In genomic region chr10:450463-450862, GRCh38 we compare ENCODE assay signal across 16 cellular contexts.
DNase-seq lines count a peak whose midpoint lies in the region; ATAC-seq, FAIRE-seq and TF ChIP-seq lines count a peak whose summit lies in the region.
"Had no signal": no experiment of that assay in that cellular context is flagged by ENCODE, and none has a peak within 500 bp of the region (broad histone marks: within the 10 kb centered on the region; RNA-seq: fewer than 3 reads in every experiment).

No MANE protein-coding gene starts in this region.

- peak overlapping the region; percentile 70 for H3K4me3 Mint-ChIP-seq in activated CD4-positive, alpha-beta T cell treated with anti-CD3 and anti-CD28 coated beads, Interleukin-2, amount 10 ng/mL, durations not matched to agents 24 days and 14 days

- peaks cover 0 to 4% of the 10 kb centered on the region in 2 experiments; a peak in 1 of 4 replicates for H3K27me3 ChIP-seq in GM12878 (replicated peaks in 1 of 2; ENCODE audit: control insufficient read depth in 2 of 2, insufficient read depth in 2 of 2, low read length in 1 of 2)
- no peaks in the 10 kb centered on the region for H3K27me3 ChIP-seq in GM23248 (replicated peaks; ENCODE audit: insufficient read depth)
- H3K27me3 ChIP-seq: cardiac muscle cell, heart left ventricle, left lung had no signal

- H3K9me2 ChIP-seq in GM23248 (ENCODE audit: insufficient read depth): peaks cover 5% of the 10 kb centered on the region; the same call in 1 of the 2 replicates

- TF ChIP-seq POLR2A in GM12878 (IDR thresholded peaks at IDR 0.05; ENCODE audit: low read depth, low read length): no peak

- DNase-seq in activated CD4-positive, alpha-beta T cell treated with anti-CD3 and anti-CD28 coated beads, Interleukin-2, amount 10 ng/mL, durations not matched to agents 24 days and 14 days: peak; percentile 55
- DNase-seq in activated CD4-positive, alpha-beta T cell treated with anti-CD3 and anti-CD28 coated beads for 1 hour: no peak
- DNase-seq in GM12878 (ENCODE audit: low read depth, low spot score) (no peak), sciatic nerve (ENCODE audit: low spot score) (no peak), GM23248 (no peak), NCI-H1694 treated with DMSO at 0.1 percent for 48 hours (lab: John Stamatoyannopoulos, UW) (no peak)
- DNase-seq: 8988T, heart left ventricle, left lung, NCI-H1694, SIG-M5 had no signal

- H3K9me3 ChIP-seq in GM12878 (replicated peaks; ENCODE audit: control insufficient read depth, insufficient read depth, low read length) (no peaks in the 10 kb centered on the region), GM23248 (ENCODE audit: low read depth) (no peaks in the 10 kb centered on the region)
- H3K9me3 ChIP-seq: heart left ventricle, left lung, neutrophil, thoracic aorta had no signal

- SMC1A ChIA-PET in GM12878 (lab: Charles Lee; ENCODE audit: uncharacterized antibody, unreplicated experiment): no interaction called here

- peaks cover 18% of the 10 kb centered on the region for H3K4me1 Mint-ChIP-seq in activated CD4-positive, alpha-beta T cell treated with anti-CD3 and anti-CD28 coated beads, Interleukin-2, amount 10 ng/mL, durations not matched to agents 24 days and 14 days

- H3K4me3 ChIP-seq in GM12878: no peak overlapping the region; the same call in 1 of the 2 replicates
- no peak overlapping the region for H3K4me3 ChIP-seq in GM23248
- H3K4me3 ChIP-seq: cardiac muscle cell, heart left ventricle, left lung had no signal

- no peaks in the 10 kb centered on the region for H3K36me3 Mint-ChIP-seq in activated CD4-positive, alpha-beta T cell treated with anti-CD3 and anti-CD28 coated beads, Interleukin-2, amount 10 ng/mL, durations not matched to agents 24 days and 14 days (ENCODE audit: low read depth)

- H3K27ac ChIP-seq in GM12878 (ENCODE audit: control insufficient read depth, insufficient read depth): no peak overlapping the region
- no peak overlapping the region for H3K27ac ChIP-seq in GM23248
- H3K27ac ChIP-seq: cardiac muscle cell, left lung, neutrophil, thoracic aorta had no signal

- TF ChIP-seq RAD21 in GM12878 (IDR thresholded peaks at IDR 0.05; ENCODE audit: insufficient read depth, low read depth, low read length): no peak

- peaks cover 13% of the 10 kb centered on the region for H3K4me1 ChIP-seq in GM12878 (ENCODE audit: control insufficient read depth, insufficient read depth, low read length)
- peaks cover 11% of the 10 kb centered on the region for H3K4me1 ChIP-seq in GM23248 (ENCODE audit: insufficient read depth)
- H3K4me1 ChIP-seq: left lung had no signal

- CTCF ChIA-PET in GM12878 (lab: Yijun Ruan, JAX): no interaction called here

- no TSS peak for BruUV-seq in GM12878 (replicated peaks; lab: Mats Ljungman, UMichigan)

- RAD21 ChIA-PET in GM12878 (lab: Charles Lee; ENCODE audit: unreplicated experiment): no interaction called here

- H3K4me2 ChIP-seq in GM12878 (ENCODE audit: control insufficient read depth, insufficient read depth) (peak overlapping the region; percentile 41; the same call in 1 of the 2 replicates), GM23248 (ENCODE audit: unreplicated experiment) (no peak overlapping the region)

- H4K20me1 ChIP-seq in GM12878 (ENCODE audit: control insufficient read depth, insufficient read depth) (no peaks in the 10 kb centered on the region), GM23248 (ENCODE audit: insufficient read depth) (no peaks in the 10 kb centered on the region)

- POLR2A ChIA-PET in GM12878 (lab: Charles Lee): no interaction called here

- H3K79me2 ChIP-seq in GM12878 (ENCODE audit: control insufficient read depth, insufficient read depth, low read length): no peaks in the 10 kb centered on the region
- H3K79me2 ChIP-seq in GM23248 (ENCODE audit: insufficient read depth): peaks cover 51% of the 10 kb centered on the region

- peaks cover 13% of the 10 kb centered on the region for H3K27me3 Mint-ChIP-seq in activated CD4-positive, alpha-beta T cell treated with anti-CD3 and anti-CD28 coated beads, Interleukin-2, amount 10 ng/mL, durations not matched to agents 24 days and 14 days

- H3K9ac ChIP-seq in GM12878 (ENCODE audit: control insufficient read depth, insufficient read depth, low read length) (no peak overlapping the region), GM23248 (no peak overlapping the region)

- ATAC-seq in HG03354 (IDR thresholded peaks at IDR 0.05; ENCODE audit: poor library complexity, severe bottlenecking, unreplicated experiment): peak; percentile 7
- no peak; the same call in 2 of the 3 replicates for ATAC-seq in GM12878
- peak; percentile 56 for ATAC-seq in sciatic nerve
- no peak for ATAC-seq in GM18870 (IDR thresholded peaks at IDR 0.05; ENCODE audit: unreplicated experiment)

- TF ChIP-seq CTCF in GM12878 (IDR thresholded peaks at IDR 0.05 in 2 of 3, conservative IDR thresholded peaks at IDR 0.05 in 1 of 3; ENCODE audit: control insufficient read depth in 2 of 3, extremely low read depth in 1 of 3, insufficient read depth in 1 of 3, low read depth in 3 of 3, low read length in 3 of 3): no peak

- in situ Hi-C loops in GM12878 (cut with MboI) (no loop called here), GM23248 (cut with MboI) (no loop called here)

- intact Hi-C loops in activated CD4-positive, alpha-beta T cell treated with anti-CD3 and anti-CD28 coated beads, Interleukin-2, amount 10 ng/mL, durations not matched to agents 24 days and 14 days (cut with micrococcal nuclease): no loop called here
- intact Hi-C loops in GM12878 (cut with micrococcal nuclease; ENCODE audit: unreplicated experiment) (no loop called here), sciatic nerve (cut with DNase I) (no loop called here)

- no peaks in the 10 kb centered on the region for H3K9me3 Mint-ChIP-seq in activated CD4-positive, alpha-beta T cell treated with anti-CD3 and anti-CD28 coated beads, Interleukin-2, amount 10 ng/mL, durations not matched to agents 24 days and 14 days

- TF ChIP-seq EP300 in GM12878 (IDR thresholded peaks at IDR 0.05; ENCODE audit: borderline replicate concordance in 1 of 2, control insufficient read depth in 1 of 2, low read depth in 2 of 2, low read length in 2 of 2): no peak

- H3K27ac Mint-ChIP-seq in activated CD4-positive, alpha-beta T cell treated with anti-CD3 and anti-CD28 coated beads, Interleukin-2, amount 10 ng/mL, durations not matched to agents 24 days and 14 days: no peak overlapping the region

- no peak for FAIRE-seq in GM12878 (lab: Jason Lieb, UNC)

- 2% methylated on average over 3 of the region's 3 CpGs for WGBS in GM12878 (ENCODE audit: insufficient coverage, insufficient replicate concordance, low lambda C conversion rate, missing lambda C conversion rate)
- 84 to 88% methylated on average over 3 of the region's 3 CpGs for whole genome bisulfite sequencing in GM23248 (ENCODE audit: low coverage in 1 of 2, low lambda C conversion rate in 2 of 2, missing lambda C conversion rate in 2 of 2), 2 experiments

- H3K36me3 ChIP-seq in GM12878 (ENCODE audit: control insufficient read depth in 2 of 2, insufficient read depth in 2 of 2, low read length in 1 of 2) (no peaks in the 10 kb centered on the region), GM23248 (ENCODE audit: low read depth) (no peaks in the 10 kb centered on the region)
- H3K36me3 ChIP-seq: cardiac muscle cell, left lung, neutrophil, thoracic aorta had no signal

- H3F3A ChIP-seq in GM23248 (ENCODE audit: insufficient read depth): peaks cover 45% of the 10 kb centered on the region

- H2AFZ ChIP-seq in GM12878 (ENCODE audit: control insufficient read depth, low read depth, low read length) (no peak overlapping the region), GM23248 (no peak overlapping the region)

TF ChIP-seq in GM12878, 131 proteins besides CTCF, POLR2A, EP300 and RAD21:
- no peak for TF ChIP-seq BHLHE40 (IDR thresholded peaks at IDR 0.05; ENCODE audit: borderline replicate concordance in 1 of 2, low read depth in 2 of 2, low read length in 1 of 2)
TF ChIP-seq in GM12878: peak in this region for 0.

Comparison
In these comparisons a context has a peak if more than half of its experiments do, and no peak if none do; other contexts are left out.
1. ATAC-seq: peak in HG03354 (single experiment) and sciatic nerve (single experiment); none in GM12878 (single experiment) and GM18870 (single experiment).